6 cellular contexts compared by ENCODE assay signal in the genomic region with DNA sequence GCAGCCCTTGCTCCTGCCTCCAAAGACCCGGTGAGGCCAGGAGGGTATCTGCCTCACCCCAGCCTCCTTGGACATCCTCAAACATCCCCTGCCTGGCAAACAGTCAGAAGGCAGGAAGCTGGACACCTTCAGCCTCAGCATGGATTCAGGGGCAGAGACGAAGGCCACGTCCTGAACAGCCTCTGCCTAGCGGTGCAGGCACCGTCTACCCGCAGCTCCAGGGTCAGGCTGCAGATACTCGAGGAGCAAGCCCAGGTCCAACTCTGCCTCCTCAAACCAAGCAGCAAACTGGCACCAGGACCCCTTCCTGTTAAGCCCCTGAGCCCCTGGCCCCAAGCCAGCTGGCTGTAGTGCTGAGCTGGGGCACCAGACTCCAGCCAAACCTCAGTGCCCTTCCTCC.
"Had no signal": no experiment of that assay in that cellular context is flagged by ENCODE, and none has a peak within 500 bp of the region (broad histone marks: within the 10 kb centered on the region; RNA-seq: fewer than 3 reads in every experiment).

No MANE protein-coding gene starts in this region.

- H3K27ac ChIP-seq: GM23248 had no signal

- ATAC-seq: K562 had no signal

- H3K4me3 ChIP-seq: GM23248, K562 had no signal

- DNase-seq: GM23248, GOT3, H7, HCEC 1CT, IMR-90 had no signal

- H2AFZ ChIP-seq: GM23248 had no signal

- H3K9ac ChIP-seq: GM23248 had no signal
